In the genomic region with DNA sequence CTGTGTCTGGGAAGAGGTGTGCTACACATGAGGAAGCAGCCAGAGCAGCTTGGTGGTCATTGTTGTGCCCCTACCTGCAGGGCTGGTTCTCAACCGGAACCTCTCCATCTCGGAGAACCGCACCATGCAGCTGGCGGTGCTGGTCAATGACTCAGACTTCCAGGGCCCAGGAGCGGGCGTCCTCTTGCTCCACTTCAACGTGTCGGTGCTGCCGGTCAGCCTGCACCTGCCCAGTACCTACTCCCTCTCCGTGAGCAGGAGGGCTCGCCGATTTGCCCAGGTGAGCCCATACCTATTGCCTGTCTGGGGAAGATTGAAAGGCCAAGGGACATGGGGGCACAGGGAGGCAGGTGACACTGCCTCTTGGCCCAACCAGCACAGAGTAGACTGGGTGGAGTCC, we compare ENCODE assay signal across 25 cellular contexts.
"Had no signal": no experiment of that assay in that cellular context is flagged by ENCODE, and none has a peak within 500 bp of the region (broad histone marks: within the 10 kb centered on the region; RNA-seq: fewer than 3 reads in every experiment).

No MANE protein-coding gene starts in this region.

- H3K4me2 ChIP-seq: neural progenitor cell had no signal

- H3K36me3 Mint-ChIP-seq: naive thymus-derived CD4-positive, alpha-beta T cell; neural progenitor cell; stimulated activated effector memory CD8-positive, alpha-beta T cell treated with anti-CD3 and anti-CD28 coated beads, Interleukin-12 subunit alpha, Interleukin-12 subunit beta, amount 100 ng/mL, for 72 hours had no signal

- H3K4me1 ChIP-seq: neural progenitor cell, prostate gland, testis had no signal

- H3K4me3 ChIP-seq: coronary artery, esophagus muscularis mucosa, gastroesophageal sphincter, heart right ventricle, neural progenitor cell, prostate gland, sigmoid colon, stomach, testis, tibial artery, upper lobe of left lung had no signal

- H2AFZ ChIP-seq: neural progenitor cell had no signal

- ATAC-seq: gastroesophageal sphincter; heart right ventricle; naive thymus-derived CD4-positive, alpha-beta T cell; right cardiac atrium; stimulated activated effector memory CD8-positive, alpha-beta T cell treated with anti-CD3 and anti-CD28 coated beads, Interleukin-12 subunit alpha, Interleukin-12 subunit beta, amount 100 ng/mL, for 72 hours had no signal

- H3K27ac ChIP-seq: coronary artery, esophagus muscularis mucosa, foreskin keratinocyte, gastroesophageal sphincter, heart right ventricle, neural progenitor cell, prostate gland, sigmoid colon, stomach, testis, tibial artery, upper lobe of left lung had no signal

- H3K9me3 ChIP-seq: esophagus muscularis mucosa, gastroesophageal sphincter, heart right ventricle, prostate gland, sigmoid colon, stomach, testis, tibial artery, upper lobe of left lung had no signal

- H3K27ac Mint-ChIP-seq: nephron; neural progenitor cell; stimulated activated effector memory CD8-positive, alpha-beta T cell treated with anti-CD3 and anti-CD28 coated beads, Interleukin-12 subunit alpha, Interleukin-12 subunit beta, amount 100 ng/mL, for 72 hours had no signal

- H3K9me3 Mint-ChIP-seq: naive thymus-derived CD4-positive, alpha-beta T cell; nephron; neural progenitor cell; stimulated activated effector memory CD8-positive, alpha-beta T cell treated with anti-CD3 and anti-CD28 coated beads, Interleukin-12 subunit alpha, Interleukin-12 subunit beta, amount 100 ng/mL, for 72 hours had no signal

- H3K27me3 ChIP-seq: testis had no signal

- H3K4me3 Mint-ChIP-seq: naive thymus-derived CD4-positive, alpha-beta T cell; nephron; neural progenitor cell; stimulated activated effector memory CD8-positive, alpha-beta T cell treated with anti-CD3 and anti-CD28 coated beads, Interleukin-12 subunit alpha, Interleukin-12 subunit beta, amount 100 ng/mL, for 72 hours had no signal

- H3K4me1 Mint-ChIP-seq: neural progenitor cell had no signal

- H3K36me3 ChIP-seq: esophagus muscularis mucosa, gastroesophageal sphincter, heart right ventricle, neural progenitor cell, prostate gland, sigmoid colon, stomach, tibial artery, upper lobe of left lung had no signal

- DNase-seq: dermis blood vessel endothelial cell; effector memory CD4-positive, alpha-beta T cell; heart right ventricle; hippocampal formation; kidney glomerular epithelial cell; mesendoderm; midbrain; naive thymus-derived CD4-positive, alpha-beta T cell; sigmoid colon; stimulated activated CD4-positive, alpha-beta T cell treated with anti-CD3 and anti-CD28 coated beads, Interleukin-2, amount 100 ng/mL, for 24 hours; stimulated activated CD4-positive, alpha-beta T cell treated with anti-CD3 and anti-CD28 coated beads, Interleukin-4, amount 100 ng/mL, for 24 hours; stimulated activated naive CD4-positive, alpha-beta T cell treated with Interleukin-2 at 50 U/mL for 16 hours; stomach; testis; tibial artery; upper lobe of left lung had no signal
